ENCODE assay signal across 8 cellular contexts in genomic region chr17:45620468-45620867, GRCh38.
DNase-seq lines count a peak whose midpoint lies in the region; ATAC-seq and TF ChIP-seq lines count a peak whose summit lies in the region.
"Not testable (repeated sequence)": the region's sequence is repeated elsewhere in the genome, so short reads cannot be mapped to it uniquely, and the experiment has no call there.

No MANE protein-coding gene starts in this region.

- TF ChIP-seq POLR2A in upper lobe of left lung (IDR thresholded peaks at IDR 0.05), result not testable (repeated sequence)

- not testable (repeated sequence) for H3K27me3 ChIP-seq in GM23248 (replicated peaks; ENCODE audit: insufficient read depth); brain microvascular endothelial cell (replicated peaks); right cardiac atrium (ENCODE audit: control insufficient read depth, insufficient read depth); neuron (ENCODE audit: insufficient read depth, low read length); upper lobe of left lung

- peak overlapping the region; percentile 91 for H3K4me3 Mint-ChIP-seq in T-helper 2 cell treated with Interferon-gamma antibody and Interleukin-4, amounts not matched to agents 5 μg/mL and 100 μg/mL, for 36 hours

- not testable (repeated sequence) for H3K9me3 Mint-ChIP-seq in T-helper 2 cell treated with Interferon-gamma antibody and Interleukin-4, amounts not matched to agents 5 μg/mL and 100 μg/mL, for 36 hours

- peak overlapping the region; percentile 77 for H2AFZ ChIP-seq in GM23248
- H2AFZ ChIP-seq in neuron (ENCODE audit: low read depth, low read length), result not testable (repeated sequence)

- not testable (repeated sequence) for H3K9me3 ChIP-seq in GM23248 (ENCODE audit: low read depth); right cardiac atrium (ENCODE audit: control insufficient read depth, low read length); neuron (ENCODE audit: low read length); upper lobe of left lung

- 3% methylated on average over 28 of the region's 54 CpGs; no CpG with 5 or more reads in 1 of the 2 experiments for WGBS in GM23248 (ENCODE audit: low coverage in 1 of 2, low lambda C conversion rate in 2 of 2, missing lambda C conversion rate in 2 of 2), 2 experiments
- under 1% methylated on average over 52 of the region's 54 CpGs for WGBS in right cardiac atrium
- WGBS in upper lobe of left lung, 2 donors, result no CpG with 5 or more reads among the region's 54 CpGs

- H3K79me2 ChIP-seq in GM23248 (ENCODE audit: insufficient read depth), result not testable (repeated sequence)

- not testable (repeated sequence) for TF ChIP-seq CTCF in brain microvascular endothelial cell (IDR thresholded peaks at IDR 0.05; ENCODE audit: low read depth, low read length, missing control alignments); upper lobe of left lung (IDR thresholded peaks at IDR 0.05)

- H4K20me1 ChIP-seq in GM23248 (ENCODE audit: insufficient read depth), result not testable (repeated sequence)

- H3K9ac ChIP-seq in GM23248, result peak overlapping the region; percentile 71

- ATAC-seq in GM18502 (IDR thresholded peaks at IDR 0.05; ENCODE audit: poor library complexity, unreplicated experiment) (peak; percentile 42), HG03354 (IDR thresholded peaks at IDR 0.05; ENCODE audit: poor library complexity, severe bottlenecking, unreplicated experiment) (peak; percentile 46), right cardiac atrium (peak; percentile 69 to 72), upper lobe of left lung (ENCODE audit: low FRiP score in 2 of 2) (peak in 1 of 2 donors; percentile 73)

- not testable (repeated sequence) for H3K36me3 Mint-ChIP-seq in T-helper 2 cell treated with Interferon-gamma antibody and Interleukin-4, amounts not matched to agents 5 μg/mL and 100 μg/mL, for 36 hours (ENCODE audit: low read depth)

- H3K36me3 ChIP-seq in GM23248 (ENCODE audit: low read depth); brain microvascular endothelial cell (replicated peaks); neuron (ENCODE audit: insufficient read depth, low read length); upper lobe of left lung: not testable (repeated sequence)

- not testable (repeated sequence) for H3K27me3 Mint-ChIP-seq in T-helper 2 cell treated with Interferon-gamma antibody and Interleukin-4, amounts not matched to agents 5 μg/mL and 100 μg/mL, for 36 hours (ENCODE audit: low read depth)

- H3F3A ChIP-seq in GM23248 (ENCODE audit: insufficient read depth), result not testable (repeated sequence)

- not testable (repeated sequence) for H3K27ac Mint-ChIP-seq in T-helper 2 cell treated with Interferon-gamma antibody and Interleukin-4, amounts not matched to agents 5 μg/mL and 100 μg/mL, for 36 hours

- H3K27ac ChIP-seq in GM23248; brain microvascular endothelial cell; right cardiac atrium (ENCODE audit: low read length): not testable (repeated sequence)
- peak overlapping the region in 1 of 4 donors; percentile 77 for H3K27ac ChIP-seq in upper lobe of left lung

- not testable (repeated sequence) for H3K4me2 ChIP-seq in GM23248 (ENCODE audit: unreplicated experiment)

- H3K9me2 ChIP-seq in GM23248 (ENCODE audit: insufficient read depth), result not testable (repeated sequence)

- H3K4me1 ChIP-seq in GM23248 (ENCODE audit: insufficient read depth); right cardiac atrium (ENCODE audit: control insufficient read depth, insufficient read depth, low read length); neuron (ENCODE audit: insufficient read depth, low read length); upper lobe of left lung: not testable (repeated sequence)

- intact Hi-C loops in right cardiac atrium (cut with DNase I), result not testable (repeated sequence)

- H3K4me1 Mint-ChIP-seq in T-helper 2 cell treated with Interferon-gamma antibody and Interleukin-4, amounts not matched to agents 5 μg/mL and 100 μg/mL, for 36 hours (ENCODE audit: low read depth), result not testable (repeated sequence)

- in situ Hi-C loops in GM23248 (cut with MboI); brain microvascular endothelial cell (cut with HindIII; ENCODE audit: low pct_ligation_motif_present, low sequenced_read_pairs): not testable (repeated sequence)

- peak; percentile 36 for DNase-seq in GM23248
- DNase-seq in T-helper 2 cell treated with Interferon-gamma antibody and Interleukin-4, amounts not matched to agents 5 μg/mL and 100 μg/mL, for 36 hours (ENCODE audit: low spot score); brain microvascular endothelial cell: not testable (repeated sequence)
- DNase-seq in right cardiac atrium, result peak in 2 of 3 donors; percentile 47 to 62
- DNase-seq in upper lobe of left lung, result peak in 1 of 2 donors; percentile 88

- H3K4me3 ChIP-seq in GM23248, result peak overlapping the region; percentile 69
- peak overlapping the region; percentile 42 for H3K4me3 ChIP-seq in brain microvascular endothelial cell (ENCODE audit: low read depth, low read length)
- H3K4me3 ChIP-seq in right cardiac atrium (ENCODE audit: low read length), result peak overlapping the region; percentile 67
- H3K4me3 ChIP-seq in neuron (ENCODE audit: low read length), result peak overlapping the region; percentile 50
- H3K4me3 ChIP-seq in upper lobe of left lung, result peak overlapping the region; percentile 32 to 94 (median 72)

- TF ChIP-seq EP300 in upper lobe of left lung (IDR thresholded peaks at IDR 0.05), result not testable (repeated sequence)
